Comparison of ENCODE assay signal across 11 cellular contexts in the genomic region with DNA sequence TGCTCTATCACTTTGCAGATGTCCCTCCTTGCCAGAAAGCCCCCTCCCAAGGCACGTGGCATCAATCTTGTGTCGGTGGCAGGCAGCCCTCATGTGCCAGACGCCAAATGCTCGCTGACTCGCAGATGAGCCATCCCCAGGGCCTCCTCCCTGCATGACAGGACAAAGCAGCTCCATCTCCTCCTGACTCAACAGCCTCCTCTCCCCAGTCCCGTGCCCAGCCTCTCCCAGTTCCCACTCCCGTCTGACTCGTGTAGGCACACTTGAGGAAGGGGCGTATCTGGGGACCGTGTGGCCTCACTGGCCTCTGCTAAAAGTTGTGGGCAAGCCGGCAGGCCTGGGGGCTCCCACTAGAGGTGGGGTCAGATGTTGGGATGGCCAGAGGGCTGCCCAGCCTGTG.
A peak's percentile ranks its signal among the peaks of the same experiment; 100 is the strongest.
DNase-seq lines count a peak whose midpoint lies in the region; ATAC-seq and TF ChIP-seq lines count a peak whose summit lies in the region.
"Had no signal": no experiment of that assay in that cellular context is flagged by ENCODE, and none has a peak within 500 bp of the region (broad histone marks: within the 10 kb centered on the region; RNA-seq: fewer than 3 reads in every experiment).

No MANE protein-coding gene starts in this region.

- H3K27ac ChIP-seq in HUES64 (ENCODE audit: low read depth, low read length) (no peak overlapping the region), transverse colon (no peak overlapping the region)

- no peaks in the 10 kb centered on the region for H3K9me3 ChIP-seq in HUES64 (ENCODE audit: insufficient read depth, low read depth, low read length)
- H3K9me3 ChIP-seq in transverse colon: no peaks in the 10 kb centered on the region

- H3K4me1 ChIP-seq in HUES64 (ENCODE audit: insufficient read depth, low read length) (no peaks in the 10 kb centered on the region), transverse colon (peaks cover 0 to 7% (median 1%) of the 10 kb centered on the region in 4 donors)

- in situ Hi-C loops in transverse colon (cut with MboI; ENCODE audit: low pct_ligation_motif_present in 1 of 4, low pct_unique_long_range_greater_than_20kb in 1 of 4, low sequenced_read_pairs in 3 of 4): loop anchor here (10.0 to 25.0 kb wide), 3 partner anchors 211 to 581 kb away; no protein-coding TSS in a partner anchor

- H3K36me3 ChIP-seq in HUES64 (ENCODE audit: insufficient read depth, low read length): peaks cover 56% of the 10 kb centered on the region
- peaks cover 0 to 6% (median 3%) of the 10 kb centered on the region in 4 donors for H3K36me3 ChIP-seq in transverse colon

- TF ChIP-seq POLR2A in transverse colon (IDR thresholded peaks at IDR 0.05): no peak

- H3K27ac Mint-ChIP-seq in mesothelial cell of epicardium: peak overlapping the region; percentile 16

- no peaks in the 10 kb centered on the region for H3K9me3 Mint-ChIP-seq in mesothelial cell of epicardium

- H3K4me1 Mint-ChIP-seq in mesothelial cell of epicardium: no peaks in the 10 kb centered on the region

- no peaks in the 10 kb centered on the region for H3K27me3 ChIP-seq in HUES64 (ENCODE audit: insufficient read depth, low read length)
- no peaks in the 10 kb centered on the region for H3K27me3 ChIP-seq in transverse colon

- DNase-seq in AG20443 (ENCODE audit: low spot score) (peak; percentile 94), choroid plexus epithelial cell (ENCODE audit: low read depth) (peak; percentile 54), mesothelial cell of epicardium (ENCODE audit: low spot score in 2 of 2, unreplicated experiment in 2 of 2) (no peak), transverse colon (no peak), NCI-H128 (lab: John Stamatoyannopoulos, UW; ENCODE audit: unreplicated experiment) (no peak), MV-4-11 (lab: John Stamatoyannopoulos, UW) (no peak)
- DNase-seq: DMS153; effector CD4-positive, alpha-beta T cell had no signal

- intact Hi-C loops in transverse colon (cut with DNase I; ENCODE audit: low total_unique reads): no loop called here

- H3K4me3 ChIP-seq in HUES64 (ENCODE audit: low read length) (no peak overlapping the region), choroid plexus epithelial cell (ENCODE audit: low read depth, low read length) (no peak overlapping the region), transverse colon (no peak overlapping the region)

- H3K27me3 Mint-ChIP-seq in mesothelial cell of epicardium (ENCODE audit: low read depth): no peaks in the 10 kb centered on the region

- no peak for TF ChIP-seq EP300 in transverse colon (IDR thresholded peaks at IDR 0.05; ENCODE audit: low read depth)

- no peak overlapping the region for H3K4me3 Mint-ChIP-seq in mesothelial cell of epicardium

- no peak for ATAC-seq in GM18519 (IDR thresholded peaks at IDR 0.05; ENCODE audit: low FRiP score, unreplicated experiment)
- ATAC-seq: left lobe of liver had no signal

- H3K9ac ChIP-seq in HUES64 (ENCODE audit: low read depth, low read length): peak overlapping the region; percentile 44; the same call in 1 of the 2 replicates

- 87% methylated on average over 11 of the region's 11 CpGs for WGBS in HUES64
- 81% methylated on average over 11 of the region's 11 CpGs; no CpG with 5 or more reads in 1 of the 2 donors for WGBS in transverse colon (ENCODE audit: low coverage in 1 of 2), 2 donors

- no peak for TF ChIP-seq CTCF in choroid plexus epithelial cell (conservative IDR thresholded peaks at IDR 0.05; ENCODE audit: low read depth, low read length)
- TF ChIP-seq CTCF in mesothelial cell of epicardium (IDR thresholded peaks at IDR 0.05; ENCODE audit: unreplicated experiment): no peak
- TF ChIP-seq CTCF in transverse colon (IDR thresholded peaks at IDR 0.05): no peak

- peaks cover 34% of the 10 kb centered on the region for H3K36me3 Mint-ChIP-seq in mesothelial cell of epicardium

Comparison
In these comparisons a context has a peak if more than half of its experiments do, and no peak if none do; other contexts are left out.
1. DNase-seq: peak in AG20443 (single experiment) and choroid plexus epithelial cell (single experiment); none in mesothelial cell of epicardium (0 of 2), transverse colon (single experiment), NCI-H128 (single experiment) and MV-4-11 (single experiment).